Comparison of ENCODE assay signal across 1 cellular context in the genomic region with DNA sequence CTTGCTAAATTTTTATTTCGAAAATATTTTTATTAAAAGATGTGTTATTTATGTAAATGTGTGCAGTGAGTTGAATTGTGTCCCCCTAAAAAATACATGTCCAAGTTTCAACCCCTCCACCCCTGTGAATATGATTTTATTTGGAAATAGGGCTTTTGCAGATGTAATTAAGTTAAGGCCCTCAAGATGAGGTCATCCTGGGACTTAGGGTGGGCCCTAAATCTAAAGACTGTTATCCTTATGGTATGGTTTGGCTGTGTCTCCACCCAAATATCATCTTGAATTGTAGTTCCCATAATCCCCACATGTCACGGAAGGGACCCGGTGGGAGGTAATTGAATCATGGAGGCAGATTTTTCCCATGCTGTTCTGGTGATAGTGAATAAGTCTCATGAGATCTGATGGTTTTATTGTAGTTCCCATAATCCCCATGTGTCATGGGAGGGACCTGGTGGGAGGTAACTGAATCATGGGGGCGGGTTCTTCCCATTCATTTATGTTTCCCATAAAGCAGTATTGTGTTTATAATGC.
TF ChIP-seq lines count a peak whose summit lies in the region.

No MANE protein-coding gene starts in this region.

TF ChIP-seq in A549, 52 proteins besides CTCF, POLR2A, EP300 and RAD21 (continued from another document):
- TF ChIP-seq, protein P1, sequence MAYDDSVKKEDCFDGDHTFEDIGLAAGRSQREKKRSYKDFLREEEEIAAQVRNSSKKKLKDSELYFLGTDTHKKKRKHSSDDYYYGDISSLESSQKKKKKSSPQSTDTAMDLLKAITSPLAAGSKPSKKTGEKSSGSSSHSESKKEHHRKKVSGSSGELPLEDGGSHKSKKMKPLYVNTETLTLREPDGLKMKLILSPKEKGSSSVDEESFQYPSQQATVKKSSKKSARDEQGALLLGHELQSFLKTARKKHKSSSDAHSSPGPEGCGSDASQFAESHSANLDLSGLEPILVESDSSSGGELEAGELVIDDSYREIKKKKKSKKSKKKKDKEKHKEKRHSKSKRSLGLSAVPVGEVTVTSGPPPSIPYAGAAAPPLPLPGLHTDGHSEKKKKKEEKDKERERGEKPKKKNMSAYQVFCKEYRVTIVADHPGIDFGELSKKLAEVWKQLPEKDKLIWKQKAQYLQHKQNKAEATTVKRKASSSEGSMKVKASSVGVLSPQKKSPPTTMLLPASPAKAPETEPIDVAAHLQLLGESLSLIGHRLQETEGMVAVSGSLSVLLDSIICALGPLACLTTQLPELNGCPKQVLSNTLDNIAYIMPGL (CRISPR knock-in tag; IDR thresholded peaks at IDR 0.05; ENCODE audit: borderline replicate concordance), result no peak
- TF ChIP-seq KDM1A (IDR thresholded peaks at IDR 0.05; ENCODE audit: low read depth), result no peak
- TF ChIP-seq HOXA7 (CRISPR knock-in tag; IDR thresholded peaks at IDR 0.05), result no peak
- TF ChIP-seq FOXS1 (CRISPR knock-in tag; IDR thresholded peaks at IDR 0.05), result no peak
- TF ChIP-seq HOXB5 (CRISPR knock-in tag; IDR thresholded peaks at IDR 0.05), result no peak
- no peak for TF ChIP-seq EHF (CRISPR knock-in tag; IDR thresholded peaks at IDR 0.05)
- no peak for TF ChIP-seq CEBPB (IDR thresholded peaks at IDR 0.05)
- no peak for TF ChIP-seq NR3C1 (IDR thresholded peaks at IDR 0.05)
- TF ChIP-seq RARB (CRISPR knock-in tag; IDR thresholded peaks at IDR 0.05), result no peak
- TF ChIP-seq ZC3H11A (IDR thresholded peaks at IDR 0.05), result no peak
- TF ChIP-seq KDM5A (IDR thresholded peaks at IDR 0.05), result no peak
- TF ChIP-seq, protein P2, sequence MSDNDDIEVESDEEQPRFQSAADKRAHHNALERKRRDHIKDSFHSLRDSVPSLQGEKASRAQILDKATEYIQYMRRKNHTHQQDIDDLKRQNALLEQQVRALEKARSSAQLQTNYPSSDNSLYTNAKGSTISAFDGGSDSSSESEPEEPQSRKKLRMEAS (IDR thresholded peaks at IDR 0.05), result no peak
- TF ChIP-seq REST (IDR thresholded peaks at IDR 0.05), result no peak
- TF ChIP-seq ZNF302 (CRISPR knock-in tag; IDR thresholded peaks at IDR 0.05), result no peak
